Comparison of ENCODE assay signal across 8 cellular contexts in genomic region chr19:13089139-13089856, GRCh38. TPM values are rescaled to one million over a fixed set of nuclear protein-coding genes. Genes with fewer than 3 reads are reported as not detected.
DNase-seq lines count a peak whose midpoint lies in the region; ATAC-seq and TF ChIP-seq lines count a peak whose summit lies in the region.

No MANE protein-coding gene starts in this region.

- H3K4me3 ChIP-seq in psoas muscle: no peak overlapping the region

- intact Hi-C loops in psoas muscle (cut with DNase I) (no loop called here), left colon (cut with DNase I, micrococcal nuclease) (no loop called here)

- peak overlapping the region; percentile 60 for H3K27ac ChIP-seq in cingulate gyrus (ENCODE audit: low read depth, low read length)
- peak overlapping the region; percentile 74 for H3K27ac ChIP-seq in psoas muscle

- TF ChIP-seq CTCF in psoas muscle (IDR thresholded peaks at IDR 0.05): no peak

- 80 to 81% (median 80%) methylated on average over 4 to 5 of the region's 5 CpGs for WGBS in psoas muscle, 3 donors

- DNase-seq in G401 (ENCODE audit: low spot score): peak; percentile 56
- peak; percentile 32 to 35 for DNase-seq in Kasumi-1 (lab: John Stamatoyannopoulos, UW)
- no peak for DNase-seq in psoas muscle
- no peak for DNase-seq in cerebellar nuclear complex (lab: John Stamatoyannopoulos, UW)
- no peak for DNase-seq in NCI-H510A (lab: John Stamatoyannopoulos, UW)
- no peak for DNase-seq in SW 1271 (lab: John Stamatoyannopoulos, UW)
- no peak for DNase-seq in left colon

- H3K36me3 ChIP-seq in psoas muscle (ENCODE audit: insufficient read depth in 1 of 2, low read depth in 1 of 2): peaks cover 0 to 69% of the 10 kb centered on the region in 2 donors

- ATAC-seq in psoas muscle: no peak
- ATAC-seq in left colon: no peak

- in situ Hi-C loops in G401 (cut with HindIII; ENCODE audit: low sequenced_read_pairs): no loop called here

- peaks cover 25% of the 10 kb centered on the region for H3K4me1 ChIP-seq in psoas muscle

- no peaks in the 10 kb centered on the region for H3K9me3 ChIP-seq in psoas muscle

- no peaks in the 10 kb centered on the region for H3K27me3 ChIP-seq in psoas muscle (ENCODE audit: insufficient read depth in 3 of 3, low read length in 2 of 3)

RNA-seq across cellular contexts. Expression of gene LYL1, which starts 13.4 kb away (rescaled TPM):
- total RNA-seq in G401 (2014; rRNA removed; shearing (Covaris generic)): not detected in 2 replicates
- total RNA-seq in psoas muscle (1 to 10 TPM; 2.1 to 4.6 (median 3.2) TPM), left colon (1 to 10 TPM; 2.0 to 4.5 TPM)
- polyA plus RNA-seq in psoas muscle: 1 to 10 TPM; 1.1 to 3.4 (median 1.1) TPM

RNA-seq across cellular contexts. Expression of gene TRMT1, which starts 27.2 kb away (rescaled TPM):
- 86.8 and 87.0 TPM in 2 replicates for total RNA-seq in G401 (2014; rRNA removed; shearing (Covaris generic))
- total RNA-seq in psoas muscle (10 to 100 TPM; 31.6 to 45.3 (median 35.1) TPM), left colon (10 to 100 TPM; 22.0 to 23.6 TPM)
- polyA plus RNA-seq in psoas muscle: 10 to 100 TPM; 42.3 to 87.1 (median 45.4) TPM

RNA-seq across cellular contexts. Expression of gene NACC1, which starts 28.8 kb away (rescaled TPM):
- 53.4 and 60.5 TPM in 2 replicates for total RNA-seq in G401 (2014; rRNA removed; shearing (Covaris generic))
- total RNA-seq in psoas muscle (10 to 100 TPM; 32.1 to 48.9 (median 37.9) TPM), left colon (10 to 100 TPM; 56.1 to 67.2 TPM)
- 10 to 100 TPM; 11.9 to 63.4 (median 45.8) TPM for polyA plus RNA-seq in psoas muscle

Comparison
In these comparisons a context has a peak if more than half of its experiments do, and no peak if none do; other contexts are left out.
1. DNase-seq: peak in G401 (single experiment) and Kasumi-1 (2 of 2); none in psoas muscle (0 of 2), cerebellar nuclear complex (0 of 2), NCI-H510A (single experiment), SW 1271 (0 of 2) and left colon (0 of 2).